In genomic region chr1:11576109-11576875, GRCh38 we compare ENCODE assay signal across 1 cellular context.
TF ChIP-seq lines count a peak whose summit lies in the region.

No MANE protein-coding gene starts in this region.

TF ChIP-seq in SK-N-SH, 30 proteins besides CTCF, POLR2A, EP300 and RAD21 (continued from another document):
- TF ChIP-seq REST (IDR thresholded peaks at IDR 0.05; ENCODE audit: low read depth, low read length) (no peak), YY1 (IDR thresholded peaks at IDR 0.05; ENCODE audit: low read depth) (no peak)
